Comparison of ENCODE assay signal across 1 cellular context in the genomic region with DNA sequence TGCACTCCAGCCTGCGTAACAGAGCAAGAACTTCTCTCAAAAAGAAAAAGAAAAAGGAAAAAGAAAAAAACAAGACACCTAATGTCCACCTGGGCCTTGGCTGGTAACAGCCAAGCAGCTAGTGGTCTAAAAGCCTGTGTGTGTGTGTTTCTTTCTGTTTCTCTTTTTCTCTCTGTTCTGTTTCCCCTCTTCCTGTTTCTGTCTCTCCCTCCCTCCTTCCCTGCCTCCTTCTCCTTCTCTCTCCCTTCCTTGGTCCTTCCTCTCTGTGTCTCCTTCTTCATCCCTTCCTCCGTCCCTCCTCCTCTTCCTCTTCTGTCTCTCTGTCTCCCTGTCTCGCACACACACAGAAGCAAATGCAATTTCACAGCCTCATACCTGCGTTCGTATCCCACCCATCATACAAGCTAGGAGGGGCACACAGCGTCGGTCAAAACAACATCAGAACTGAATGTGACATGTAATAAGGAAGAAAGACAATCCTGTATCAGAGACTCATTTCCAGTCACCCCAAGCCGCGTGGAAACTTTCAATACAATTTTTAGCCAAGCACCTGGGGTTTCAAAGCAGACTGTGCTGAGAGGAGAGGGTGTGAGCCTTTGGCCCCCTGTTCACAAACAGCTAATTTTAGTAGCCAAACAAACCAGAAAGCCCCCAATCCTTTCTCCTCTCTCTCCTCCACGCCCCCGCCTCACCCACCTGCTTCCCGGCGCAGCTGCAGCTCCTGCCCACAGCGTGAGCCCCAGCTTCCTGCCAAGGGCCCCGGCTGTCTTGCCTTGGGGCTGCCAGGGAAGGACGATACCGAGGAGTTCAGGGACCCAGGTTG.
TF ChIP-seq lines count a peak whose summit lies in the region.

No MANE protein-coding gene starts in this region.

TF ChIP-seq in IMR-90, 13 proteins besides CTCF, POLR2A, EP300 and RAD21 (continued from another document):
- TF ChIP-seq FOS (IDR thresholded peaks at IDR 0.05; ENCODE audit: low read depth, low read length) (no peak), CHD1 (IDR thresholded peaks at IDR 0.05; ENCODE audit: low read depth, low read length) (no peak)
TF ChIP-seq in IMR-90: peak in this region for 0.
